Comparison of ENCODE assay signal across 1 cellular context in the genomic region with DNA sequence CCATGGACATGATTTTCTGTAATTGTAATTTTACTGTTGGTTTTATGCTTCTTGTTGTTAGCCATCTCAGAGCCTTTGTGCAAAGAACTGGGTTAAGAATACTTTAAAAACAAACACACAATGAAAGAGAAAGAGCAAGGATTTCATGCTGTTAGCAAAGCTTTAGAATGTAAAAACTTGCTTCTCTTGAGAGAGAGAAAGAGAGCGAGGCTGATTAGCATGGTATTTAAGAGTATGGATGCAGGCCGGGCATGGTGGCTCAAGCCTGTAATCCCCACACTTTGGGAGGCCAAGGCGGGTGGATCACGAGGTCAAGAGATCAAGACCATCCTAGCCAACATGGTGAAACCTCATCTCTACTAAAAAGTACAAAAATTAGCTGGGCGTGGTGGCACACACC.
TF ChIP-seq lines count a peak whose summit lies in the region.

No MANE protein-coding gene starts in this region.

TF ChIP-seq in GM23338, 12 proteins besides CTCF, POLR2A, EP300 and RAD21 (continued from another document):
- TF ChIP-seq ZNF462 (CRISPR knock-in tag; IDR thresholded peaks at IDR 0.05) = no peak
- TF ChIP-seq, protein P1, sequence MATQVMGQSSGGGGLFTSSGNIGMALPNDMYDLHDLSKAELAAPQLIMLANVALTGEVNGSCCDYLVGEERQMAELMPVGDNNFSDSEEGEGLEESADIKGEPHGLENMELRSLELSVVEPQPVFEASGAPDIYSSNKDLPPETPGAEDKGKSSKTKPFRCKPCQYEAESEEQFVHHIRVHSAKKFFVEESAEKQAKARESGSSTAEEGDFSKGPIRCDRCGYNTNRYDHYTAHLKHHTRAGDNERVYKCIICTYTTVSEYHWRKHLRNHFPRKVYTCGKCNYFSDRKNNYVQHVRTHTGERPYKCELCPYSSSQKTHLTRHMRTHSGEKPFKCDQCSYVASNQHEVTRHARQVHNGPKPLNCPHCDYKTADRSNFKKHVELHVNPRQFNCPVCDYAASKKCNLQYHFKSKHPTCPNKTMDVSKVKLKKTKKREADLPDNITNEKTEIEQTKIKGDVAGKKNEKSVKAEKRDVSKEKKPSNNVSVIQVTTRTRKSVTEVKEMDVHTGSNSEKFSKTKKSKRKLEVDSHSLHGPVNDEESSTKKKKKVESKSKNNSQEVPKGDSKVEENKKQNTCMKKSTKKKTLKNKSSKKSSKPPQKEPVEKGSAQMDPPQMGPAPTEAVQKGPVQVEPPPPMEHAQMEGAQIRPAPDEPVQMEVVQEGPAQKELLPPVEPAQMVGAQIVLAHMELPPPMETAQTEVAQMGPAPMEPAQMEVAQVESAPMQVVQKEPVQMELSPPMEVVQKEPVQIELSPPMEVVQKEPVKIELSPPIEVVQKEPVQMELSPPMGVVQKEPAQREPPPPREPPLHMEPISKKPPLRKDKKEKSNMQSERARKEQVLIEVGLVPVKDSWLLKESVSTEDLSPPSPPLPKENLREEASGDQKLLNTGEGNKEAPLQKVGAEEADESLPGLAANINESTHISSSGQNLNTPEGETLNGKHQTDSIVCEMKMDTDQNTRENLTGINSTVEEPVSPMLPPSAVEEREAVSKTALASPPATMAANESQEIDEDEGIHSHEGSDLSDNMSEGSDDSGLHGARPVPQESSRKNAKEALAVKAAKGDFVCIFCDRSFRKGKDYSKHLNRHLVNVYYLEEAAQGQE (IDR thresholded peaks at IDR 0.05; ENCODE audit: unreplicated experiment) = no peak
- TF ChIP-seq CREB1 (CRISPR knock-in tag; IDR thresholded peaks at IDR 0.05; ENCODE audit: low read depth) = no peak
- TF ChIP-seq, protein P2, sequence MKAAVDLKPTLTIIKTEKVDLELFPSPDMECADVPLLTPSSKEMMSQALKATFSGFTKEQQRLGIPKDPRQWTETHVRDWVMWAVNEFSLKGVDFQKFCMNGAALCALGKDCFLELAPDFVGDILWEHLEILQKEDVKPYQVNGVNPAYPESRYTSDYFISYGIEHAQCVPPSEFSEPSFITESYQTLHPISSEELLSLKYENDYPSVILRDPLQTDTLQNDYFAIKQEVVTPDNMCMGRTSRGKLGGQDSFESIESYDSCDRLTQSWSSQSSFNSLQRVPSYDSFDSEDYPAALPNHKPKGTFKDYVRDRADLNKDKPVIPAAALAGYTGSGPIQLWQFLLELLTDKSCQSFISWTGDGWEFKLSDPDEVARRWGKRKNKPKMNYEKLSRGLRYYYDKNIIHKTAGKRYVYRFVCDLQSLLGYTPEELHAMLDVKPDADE (IDR thresholded peaks at IDR 0.05) = no peak
TF ChIP-seq in GM23338: peak in this region for 0.
